Comparison of ENCODE assay signal across 26 cellular contexts in genomic region chr9:132609184-132609583, GRCh38. TPM values are rescaled to one million over a fixed set of nuclear protein-coding genes. Genes with fewer than 3 reads are reported as not detected.
DNase-seq lines count a peak whose midpoint lies in the region; ATAC-seq, FAIRE-seq and TF ChIP-seq lines count a peak whose summit lies in the region.
"Had no signal": no experiment of that assay in that cellular context is flagged by ENCODE, and none has a peak within 500 bp of the region (broad histone marks: within the 10 kb centered on the region; RNA-seq: fewer than 3 reads in every experiment).

No MANE protein-coding gene starts in this region.

- no peaks in the 10 kb centered on the region for H3K9me2 ChIP-seq in PC-3 (replicated peaks; ENCODE audit: low read length)
- H3K9me2 ChIP-seq in OCI-LY7 (ENCODE audit: insufficient read depth, low read length): no peaks in the 10 kb centered on the region

- H3K36me3 Mint-ChIP-seq in glutamatergic neuron (ENCODE audit: unreplicated experiment) (no peaks in the 10 kb centered on the region), neural progenitor cell (peaks cover 30% of the 10 kb centered on the region)
- peaks cover 65% of the 10 kb centered on the region for H3K36me3 Mint-ChIP-seq in activated CD4-positive, alpha-beta T cell treated with anti-CD3 and anti-CD28 coated beads for 36 hours (ENCODE audit: low read depth)

- H4K20me1 ChIP-seq in PC-3 (ENCODE audit: low read length) (no peaks in the 10 kb centered on the region), neural progenitor cell (ENCODE audit: low read depth) (peaks cover 65% of the 10 kb centered on the region), OCI-LY7 (ENCODE audit: insufficient read depth, low read length) (no peaks in the 10 kb centered on the region)

- CTCF ChIA-PET in PC-3 (lab: Charles Lee) (no interaction called here), OCI-LY7 (lab: Charles Lee; ENCODE audit: unreplicated experiment) (no interaction called here)
- CTCF ChIA-PET in activated CD4-positive, alpha-beta T cell treated with anti-CD3 and anti-CD28 coated beads for 36 hours (lab: Charles Lee): no interaction called here

- no peak overlapping the region for H3K4me3 ChIP-seq in PC-3 (ENCODE audit: low read length)
- H3K4me3 ChIP-seq in neural progenitor cell: no peak overlapping the region
- no peak overlapping the region for H3K4me3 ChIP-seq in OCI-LY7 (ENCODE audit: low read depth, low read length, poor library complexity, severe bottlenecking)
- H3K4me3 ChIP-seq: HAP-1, K562, MG63, Peyer's patch, SJSA1 had no signal

- H3K4me2 ChIP-seq in PC-3 (ENCODE audit: low read length): no peak overlapping the region
- peak overlapping the region; percentile 38 for H3K4me2 ChIP-seq in neural progenitor cell
- H3K4me2 ChIP-seq in OCI-LY7 (ENCODE audit: low read length): no peak overlapping the region

- intact Hi-C loops in PC-3 (cut with micrococcal nuclease): no loop called here
- intact Hi-C loops in OCI-LY7 (cut with micrococcal nuclease; ENCODE audit: unreplicated experiment): no loop called here
- intact Hi-C loops in activated CD4-positive, alpha-beta T cell treated with anti-CD3 and anti-CD28 coated beads for 36 hours (cut with DNase I, micrococcal nuclease): no loop called here

- no peak for FAIRE-seq in D721Med (lab: Jason Lieb, UNC)
- FAIRE-seq: HepG2, K562 had no signal

- H3K9me3 ChIP-seq in PC-3 (ENCODE audit: low read length): no peaks in the 10 kb centered on the region
- H3K9me3 ChIP-seq in neural progenitor cell (ENCODE audit: low read depth): no peaks in the 10 kb centered on the region
- H3K9me3 ChIP-seq in OCI-LY7 (ENCODE audit: low read length): no peaks in the 10 kb centered on the region
- H3K9me3 ChIP-seq: HAP-1, MG63, Peyer's patch, SJSA1 had no signal

- H3K9me3 Mint-ChIP-seq in glutamatergic neuron (ENCODE audit: unreplicated experiment): peaks cover 2% of the 10 kb centered on the region
- no peaks in the 10 kb centered on the region for H3K9me3 Mint-ChIP-seq in neural progenitor cell
- H3K9me3 Mint-ChIP-seq in activated CD4-positive, alpha-beta T cell treated with anti-CD3 and anti-CD28 coated beads for 36 hours (ENCODE audit: low read depth): no peaks in the 10 kb centered on the region
- H3K9me3 Mint-ChIP-seq: CD8-positive, alpha-beta memory T cell had no signal

- H2AFZ ChIP-seq in PC-3 (ENCODE audit: low read length) (no peak overlapping the region), neural progenitor cell (replicated peaks) (no peak overlapping the region), OCI-LY7 (ENCODE audit: low read length) (no peak overlapping the region)

- no peak overlapping the region for H3K9ac ChIP-seq in PC-3 (ENCODE audit: low read length)
- H3K9ac ChIP-seq in neural progenitor cell: no peak overlapping the region

- H3K79me2 ChIP-seq in PC-3 (ENCODE audit: low read length) (no peaks in the 10 kb centered on the region), neural progenitor cell (ENCODE audit: low read depth) (no peaks in the 10 kb centered on the region), OCI-LY7 (ENCODE audit: insufficient read depth, low read depth, low read length) (no peaks in the 10 kb centered on the region)

- no peak for TF ChIP-seq CTCF in D721Med (IDR thresholded peaks at IDR 0.05; ENCODE audit: insufficient read depth, missing control alignments)
- no peak for TF ChIP-seq CTCF in PC-3 (conservative IDR thresholded peaks at IDR 0.05; ENCODE audit: low read depth, low read length)
- no peak for TF ChIP-seq CTCF in glutamatergic neuron (IDR thresholded peaks at IDR 0.05; ENCODE audit: partially characterized antibody, unreplicated experiment)
- peak; percentile 54 for TF ChIP-seq CTCF in neural progenitor cell (IDR thresholded peaks at IDR 0.05)
- TF ChIP-seq CTCF in OCI-LY7 (conservative IDR thresholded peaks at IDR 0.05; ENCODE audit: low read length): no peak

- DNase-seq in D721Med (ENCODE audit: insufficient read length, low spot score) (peak; percentile 70), PC-3 (no peak), glutamatergic neuron (no peak), neural progenitor cell (ENCODE audit: low spot score) (peak; percentile 88), OCI-LY7 (ENCODE audit: low spot score) (no peak), inferior parietal cortex (ENCODE audit: extremely low spot score) (no peak), NCI-H1694 (lab: John Stamatoyannopoulos, UW) (no peak)
- no peak for DNase-seq in activated CD4-positive, alpha-beta T cell treated with anti-CD3 and anti-CD28 coated beads for 36 hours
- DNase-seq: Calu3; CD8-positive, alpha-beta memory T cell; NCI-H1417; NCI-H187; NCI-H2227 treated with DMSO at 0.1 percent for 48 hours; NCI-H510A; NK-92 treated with Interleukin-12 subunit alpha and Interleukin-12 subunit beta, amount 100 ng/mL, for 24 hours; Peyer's patch had no signal

- H3K4me3 Mint-ChIP-seq in glutamatergic neuron (ENCODE audit: unreplicated experiment) (peak overlapping the region; percentile 32), neural progenitor cell (no peak overlapping the region)
- H3K4me3 Mint-ChIP-seq in activated CD4-positive, alpha-beta T cell treated with anti-CD3 and anti-CD28 coated beads for 36 hours: no peak overlapping the region

- H3K4me1 Mint-ChIP-seq in glutamatergic neuron (ENCODE audit: low read depth, unreplicated experiment) (peaks cover 18% of the 10 kb centered on the region), neural progenitor cell (peaks cover 60% of the 10 kb centered on the region)
- H3K4me1 Mint-ChIP-seq in activated CD4-positive, alpha-beta T cell treated with anti-CD3 and anti-CD28 coated beads for 36 hours: no peaks in the 10 kb centered on the region
- H3K4me1 Mint-ChIP-seq: CD8-positive, alpha-beta memory T cell had no signal

- H3K27ac ChIP-seq in PC-3 (ENCODE audit: low read length): peak overlapping the region; percentile 90
- H3K27ac ChIP-seq in neural progenitor cell: no peak overlapping the region
- no peak overlapping the region for H3K27ac ChIP-seq in OCI-LY7 (ENCODE audit: low read depth, low read length, poor library complexity, severe bottlenecking)
- H3K27ac ChIP-seq: C4-2B, HL-60, Peyer's patch, SJSA1 had no signal

- H3K36me3 ChIP-seq in PC-3 (ENCODE audit: low read depth, low read length) (peaks cover 6% of the 10 kb centered on the region; the same call in 1 of the 2 replicates), neural progenitor cell (no peaks in the 10 kb centered on the region), OCI-LY7 (ENCODE audit: insufficient read depth, low read length) (peaks cover 89% of the 10 kb centered on the region)

- H3K27me3 ChIP-seq in PC-3 (ENCODE audit: low read length): no peaks in the 10 kb centered on the region
- H3K27me3 ChIP-seq in neural progenitor cell: peaks cover 7% of the 10 kb centered on the region
- H3K27me3 ChIP-seq: MG63, Peyer's patch, SJSA1 had no signal

- BruUV-seq in PC-3 (replicated peaks; lab: Mats Ljungman, UMichigan) (no TSS peak), OCI-LY7 (replicated peaks; lab: Mats Ljungman, UMichigan) (no TSS peak)

- H3K4me1 ChIP-seq in PC-3 (ENCODE audit: insufficient read depth, low read length) (peaks cover 7% of the 10 kb centered on the region), neural progenitor cell (peaks cover 33% of the 10 kb centered on the region), OCI-LY7 (ENCODE audit: insufficient read depth, low read length, poor library complexity, severe bottlenecking) (no peaks in the 10 kb centered on the region)
- H3K4me1 ChIP-seq: HAP-1, Peyer's patch had no signal

- ATAC-seq in PC-3: no peak
- ATAC-seq in activated CD4-positive, alpha-beta T cell treated with anti-CD3 and anti-CD28 coated beads for 36 hours: no peak
- ATAC-seq: HepG2, K562 had no signal

- H3K27me3 Mint-ChIP-seq in glutamatergic neuron (ENCODE audit: unreplicated experiment) (no peaks in the 10 kb centered on the region), neural progenitor cell (ENCODE audit: insufficient read depth, low read depth) (peaks cover 6% of the 10 kb centered on the region)
- no peaks in the 10 kb centered on the region for H3K27me3 Mint-ChIP-seq in activated CD4-positive, alpha-beta T cell treated with anti-CD3 and anti-CD28 coated beads for 36 hours

- peak overlapping the region; percentile 20 for H3K27ac Mint-ChIP-seq in glutamatergic neuron (ENCODE audit: unreplicated experiment)
- H3K27ac Mint-ChIP-seq in neural progenitor cell: peak overlapping the region; percentile 83
- no peak overlapping the region for H3K27ac Mint-ChIP-seq in activated CD4-positive, alpha-beta T cell treated with anti-CD3 and anti-CD28 coated beads for 36 hours
- H3K27ac Mint-ChIP-seq: CD8-positive, alpha-beta memory T cell had no signal

- H3F3A ChIP-seq in PC-3 (ENCODE audit: low read length, unreplicated experiment): no peaks in the 10 kb centered on the region
- peaks cover 46% of the 10 kb centered on the region for H3F3A ChIP-seq in neural progenitor cell (ENCODE audit: low read depth)

- POLR2A ChIA-PET in PC-3 (lab: Charles Lee; ENCODE audit: unreplicated experiment) (no interaction called here), OCI-LY7 (lab: Charles Lee) (no interaction called here)
- POLR2A ChIA-PET in activated CD4-positive, alpha-beta T cell treated with anti-CD3 and anti-CD28 coated beads for 36 hours (lab: Charles Lee): no interaction called here

RNA-seq across cellular contexts. Expression of gene BARHL1, which starts 26.8 kb away (rescaled TPM):
- total RNA-seq in PC-3 (2014; rRNA removed): not detected in 2 replicates
- not detected for total RNA-seq in glutamatergic neuron (ENCODE audit: unreplicated experiment)
- 1.0 and 3.1 TPM in 2 replicates for total RNA-seq in neural progenitor cell (ENCODE audit: low replicate concordance)
- not detected in 2 replicates for total RNA-seq in OCI-LY7 (2014; rRNA removed; shearing (Covaris generic))
- not detected in 2 replicates for total RNA-seq in OCI-LY7 (2022)
- not detected for total RNA-seq in activated CD4-positive, alpha-beta T cell treated with anti-CD3 and anti-CD28 coated beads for 36 hours
- total RNA-seq: A172; Calu3; CD8-positive, alpha-beta memory T cell; HepG2; HT-29; K562; LHCN-M2; Peyer's patch; SJSA1 had no signal

Comparison
In these comparisons a context has a peak if more than half of its experiments do, and no peak if none do; other contexts are left out.
1. DNase-seq: peak in D721Med (single experiment) and neural progenitor cell (single experiment); none in PC-3 (single experiment), glutamatergic neuron (single experiment), OCI-LY7 (single experiment), inferior parietal cortex (single experiment), activated CD4-positive, alpha-beta T cell treated with anti-CD3 and anti-CD28 coated beads for 36 hours (single experiment) and NCI-H1694 (single experiment).